16 cellular contexts compared by ENCODE assay signal in genomic region chr2:220000586-220000985, GRCh38.
DNase-seq lines count a peak whose midpoint lies in the region; TF ChIP-seq lines count a peak whose summit lies in the region.
"Had no signal": no experiment of that assay in that cellular context is flagged by ENCODE, and none has a peak within 500 bp of the region (broad histone marks: within the 10 kb centered on the region; RNA-seq: fewer than 3 reads in every experiment).

No MANE protein-coding gene starts in this region.

- H3K9me3 Mint-ChIP-seq in chondrocyte (ENCODE audit: low read depth) = no peaks in the 10 kb centered on the region
- peaks cover 3% of the 10 kb centered on the region for H3K9me3 Mint-ChIP-seq in osteocyte (ENCODE audit: unreplicated experiment)
- H3K9me3 Mint-ChIP-seq: IgD-negative memory B cell had no signal

- H3K27ac Mint-ChIP-seq in chondrocyte (ENCODE audit: unreplicated experiment) (peak overlapping the region; percentile 94), osteocyte (ENCODE audit: unreplicated experiment) (peak overlapping the region; percentile 80)
- H3K27ac Mint-ChIP-seq: CD14-positive monocyte, IgD-negative memory B cell had no signal

- H3K4me3 ChIP-seq in coronary artery = no peak overlapping the region
- H3K4me3 ChIP-seq: BLaER1, GM12878, HAP-1 had no signal

- H3K27me3 Mint-ChIP-seq in chondrocyte (ENCODE audit: low read depth) = no peaks in the 10 kb centered on the region
- H3K27me3 Mint-ChIP-seq in osteocyte (ENCODE audit: unreplicated experiment) = no peaks in the 10 kb centered on the region

- TF ChIP-seq CTCF in chondrocyte (IDR thresholded peaks at IDR 0.05) (no peak), osteocyte (IDR thresholded peaks at IDR 0.05) (no peak), coronary artery (IDR thresholded peaks at IDR 0.05) (no peak)

- DNase-seq in ELF-1 (ENCODE audit: low read depth, low spot score) (peak; percentile 27), NCI-H226 (peak; percentile 63), chondrocyte (ENCODE audit: low spot score) (no peak), osteocyte (ENCODE audit: extremely low spot score, unreplicated experiment) (no peak), DMS153 (lab: John Stamatoyannopoulos, UW) (no peak), coronary artery (ENCODE audit: low spot score) (no peak), medulla oblongata (ENCODE audit: extremely low spot score) (no peak)
- no peak for DNase-seq in NK-92 treated with Interleukin-12 subunit alpha and Interleukin-12 subunit beta, amount 100 ng/mL, for 24 hours (lab: John Stamatoyannopoulos, UW)
- DNase-seq: 8988T; CD4-positive, alpha-beta memory T cell; DMS79 treated with DMSO at 0.1 percent for 48 hours had no signal

- peaks cover 58% of the 10 kb centered on the region for H3K4me1 Mint-ChIP-seq in chondrocyte (ENCODE audit: low read depth)
- H3K4me1 Mint-ChIP-seq in osteocyte (ENCODE audit: unreplicated experiment) = peaks cover 43% of the 10 kb centered on the region
- H3K4me1 Mint-ChIP-seq: CD14-positive monocyte; CD4-positive, alpha-beta memory T cell had no signal

- H3K36me3 Mint-ChIP-seq in chondrocyte (ENCODE audit: low read depth) (no peaks in the 10 kb centered on the region), osteocyte (ENCODE audit: unreplicated experiment) (no peaks in the 10 kb centered on the region)
- H3K36me3 Mint-ChIP-seq: CD14-positive monocyte; CD4-positive, alpha-beta memory T cell; IgD-negative memory B cell had no signal

- no peak overlapping the region for H3K27ac ChIP-seq in coronary artery
- H3K27ac ChIP-seq: BLaER1 had no signal

- no peak overlapping the region for H3K4me3 Mint-ChIP-seq in chondrocyte (ENCODE audit: unreplicated experiment)
- no peak overlapping the region for H3K4me3 Mint-ChIP-seq in osteocyte (ENCODE audit: unreplicated experiment)
- H3K4me3 Mint-ChIP-seq: CD14-positive monocyte; CD4-positive, alpha-beta memory T cell; IgD-negative memory B cell had no signal

Comparison
In these comparisons a context has a peak if more than half of its experiments do, and no peak if none do; other contexts are left out.
1. DNase-seq: peak in ELF-1 (single experiment) and NCI-H226 (single experiment); none in chondrocyte (single experiment), osteocyte (single experiment), DMS153 (single experiment), coronary artery (single experiment), medulla oblongata (single experiment) and NK-92 treated with Interleukin-12 subunit alpha and Interleukin-12 subunit beta, amount 100 ng/mL, for 24 hours (single experiment).